Comparison of ENCODE assay signal across 16 cellular contexts in genomic region chr14:49310298-49310697, GRCh38.
DNase-seq lines count a peak whose midpoint lies in the region; ATAC-seq, FAIRE-seq and TF ChIP-seq lines count a peak whose summit lies in the region.
"Had no signal": no experiment of that assay in that cellular context is flagged by ENCODE, and none has a peak within 500 bp of the region (broad histone marks: within the 10 kb centered on the region; RNA-seq: fewer than 3 reads in every experiment).

No MANE protein-coding gene starts in this region.

- no peak overlapping the region for H3K27ac Mint-ChIP-seq in GM23338
- H3K27ac Mint-ChIP-seq: B cell; CD8-positive, alpha-beta T cell had no signal

- peaks cover 7% of the 10 kb centered on the region for H3K4me1 Mint-ChIP-seq in GM23338

- CTCF ChIA-PET in GM12878 (lab: Yijun Ruan, JAX) = no interaction called here

- H3K36me3 ChIP-seq in GM23338 (ENCODE audit: insufficient read depth) = no peaks in the 10 kb centered on the region
- H3K36me3 ChIP-seq in HAP-1 (replicated peaks) = no peaks in the 10 kb centered on the region
- H3K36me3 ChIP-seq in GM12878 (ENCODE audit: control insufficient read depth in 2 of 2, insufficient read depth in 2 of 2, low read length in 1 of 2) = no peaks in the 10 kb centered on the region
- H3K36me3 ChIP-seq in iPS DF 6.9 (ENCODE audit: control insufficient read depth, insufficient read depth, low read length) = no peaks in the 10 kb centered on the region
- H3K36me3 ChIP-seq in small intestine (ENCODE audit: control insufficient read depth in 2 of 2, insufficient read depth in 2 of 2, low read length in 2 of 2) = no peaks in the 10 kb centered on the region
- H3K36me3 ChIP-seq: BLaER1 treated with 17β-estradiol and CSF1 and Interleukin-3, amounts not matched to agents 10 nM and 100 nM had no signal

- H3K9me3 Mint-ChIP-seq in GM23338 = no peaks in the 10 kb centered on the region
- H3K9me3 Mint-ChIP-seq: CD8-positive, alpha-beta T cell had no signal

- H2AFZ ChIP-seq in GM23338 (no peak overlapping the region), GM12878 (ENCODE audit: control insufficient read depth, low read depth, low read length) (no peak overlapping the region)

- FAIRE-seq in GM12878 (lab: Jason Lieb, UNC) (no peak), small intestine (lab: Jason Lieb, UNC) (no peak)
- FAIRE-seq: GM12892, GM18507 had no signal

- H3K4me3 ChIP-seq in GM23338 (no peak overlapping the region), HAP-1 (no peak overlapping the region), GM12878 (no peak overlapping the region), iPS DF 6.9 (ENCODE audit: low read length) (no peak overlapping the region), small intestine (ENCODE audit: low read depth in 1 of 2, low read length in 2 of 2) (no peak overlapping the region)
- H3K4me3 ChIP-seq: BLaER1 treated with 17β-estradiol and CSF1 and Interleukin-3, amounts not matched to agents 10 nM and 100 nM had no signal

- in situ Hi-C loops in HAP-1 (cut with MboI; ENCODE audit: low sequenced_read_pairs) = no loop called here
- in situ Hi-C loops in GM12878 (cut with MboI) = no loop called here

- TF ChIP-seq RAD21 in GM12878 (IDR thresholded peaks at IDR 0.05; ENCODE audit: insufficient read depth, low read depth, low read length) = no peak

- RAD21 ChIA-PET in GM12878 (lab: Charles Lee; ENCODE audit: unreplicated experiment) = no interaction called here

- H3K4me2 ChIP-seq in GM23338 (no peak overlapping the region), GM12878 (ENCODE audit: control insufficient read depth, insufficient read depth) (no peak overlapping the region)
- H3K4me2 ChIP-seq: BLaER1 treated with 17β-estradiol and CSF1 and Interleukin-3, amounts not matched to agents 10 nM and 100 nM had no signal

- no peak overlapping the region for H3K27ac ChIP-seq in GM23338 (ENCODE audit: low read depth)
- H3K27ac ChIP-seq in GM12878 (ENCODE audit: control insufficient read depth, insufficient read depth) = no peak overlapping the region
- H3K27ac ChIP-seq in iPS DF 6.9 (ENCODE audit: low read length) = no peak overlapping the region
- no peak overlapping the region for H3K27ac ChIP-seq in small intestine (ENCODE audit: low read depth in 1 of 2, low read length in 1 of 2)
- H3K27ac ChIP-seq: BLaER1 treated with 17β-estradiol and CSF1 and Interleukin-3, amounts not matched to agents 10 nM and 100 nM had no signal

- ATAC-seq in GM23338 = peak; percentile 84
- no peak for ATAC-seq in GM12878
- ATAC-seq: CD8-positive, alpha-beta T cell had no signal

- no peak overlapping the region for H3K4me3 Mint-ChIP-seq in GM23338
- H3K4me3 Mint-ChIP-seq: B cell; CD8-positive, alpha-beta T cell had no signal

- DNase-seq in GM23338 (ENCODE audit: low spot score) (peak; percentile 61), HAP-1 (ENCODE audit: low spot score in 2 of 2) (peak; percentile 68), GM12878 (ENCODE audit: low read depth, low spot score) (no peak), iPS DF 6.9 (ENCODE audit: low read depth, low spot score) (peak; percentile 7), T1000 (lab: John Stamatoyannopoulos, UW) (no peak), NCI-H146 treated with DMSO at 0.1 percent for 48 hours (lab: John Stamatoyannopoulos, UW; ENCODE audit: unreplicated experiment) (no peak), small intestine (no peak)
- DNase-seq in activated CD8-positive, alpha-beta memory T cell treated with anti-CD3 and anti-CD28 coated beads for 24 hours = no peak
- DNase-seq: Calu3; CD8-positive, alpha-beta T cell; DMS79 treated with DMSO at 0.1 percent for 48 hours; KG1 had no signal

- H3K27me3 Mint-ChIP-seq in GM23338 (ENCODE audit: insufficient read depth, low read depth, poor library complexity) = no peaks in the 10 kb centered on the region

- no peaks in the 10 kb centered on the region for H3F3A ChIP-seq in GM23338 (replicated peaks; ENCODE audit: low read depth)

- H3K4me1 ChIP-seq in GM23338 (ENCODE audit: insufficient read depth) (no peaks in the 10 kb centered on the region), HAP-1 (no peaks in the 10 kb centered on the region), GM12878 (ENCODE audit: control insufficient read depth, insufficient read depth, low read length) (no peaks in the 10 kb centered on the region), iPS DF 6.9 (ENCODE audit: control insufficient read depth, insufficient read depth, low read length) (no peaks in the 10 kb centered on the region), small intestine (ENCODE audit: control insufficient read depth in 2 of 2, insufficient read depth in 1 of 2, low read depth in 1 of 2, low read length in 1 of 2) (no peaks in the 10 kb centered on the region)

- H3K9me3 ChIP-seq in HAP-1 (no peaks in the 10 kb centered on the region), GM12878 (replicated peaks; ENCODE audit: control insufficient read depth, insufficient read depth, low read length) (no peaks in the 10 kb centered on the region), iPS DF 6.9 (ENCODE audit: control insufficient read depth, insufficient read depth, low read length) (no peaks in the 10 kb centered on the region), small intestine (ENCODE audit: control insufficient read depth, low read depth) (no peaks in the 10 kb centered on the region)
- H3K9me3 ChIP-seq: BLaER1 treated with 17β-estradiol and CSF1 and Interleukin-3, amounts not matched to agents 10 nM and 100 nM had no signal

- no peaks in the 10 kb centered on the region for H3K9me2 ChIP-seq in GM23338 (ENCODE audit: insufficient read depth)

- POLR2A ChIA-PET in GM12878 (lab: Charles Lee) = no interaction called here

- intact Hi-C loops in GM12878 (cut with micrococcal nuclease; ENCODE audit: unreplicated experiment) = no loop called here

- no peak for TF ChIP-seq POLR2A in GM12878 (IDR thresholded peaks at IDR 0.05; ENCODE audit: low read depth, low read length)

- no peaks in the 10 kb centered on the region for H3K27me3 ChIP-seq in GM23338 (ENCODE audit: insufficient read depth)
- H3K27me3 ChIP-seq in HAP-1 (ENCODE audit: low read depth) = peaks cover 2% of the 10 kb centered on the region; the same call in 1 of the 2 replicates
- H3K27me3 ChIP-seq in GM12878 (replicated peaks in 1 of 2; ENCODE audit: control insufficient read depth in 2 of 2, insufficient read depth in 2 of 2, low read length in 1 of 2) = no peaks in the 10 kb centered on the region; a peak in 1 of 4 replicates
- H3K27me3 ChIP-seq in iPS DF 6.9 (ENCODE audit: control insufficient read depth, insufficient read depth, low read length) = no peaks in the 10 kb centered on the region
- H3K27me3 ChIP-seq in small intestine (ENCODE audit: control insufficient read depth in 2 of 2, insufficient read depth in 2 of 2, low read length in 2 of 2) = no peaks in the 10 kb centered on the region
- H3K27me3 ChIP-seq: BLaER1 treated with 17β-estradiol and CSF1 and Interleukin-3, amounts not matched to agents 10 nM and 100 nM had no signal

- TF ChIP-seq CTCF in GM23338 (conservative IDR thresholded peaks at IDR 0.05; ENCODE audit: low read depth in 2 of 2) (no peak), GM12878 (IDR thresholded peaks at IDR 0.05 in 2 of 3, conservative IDR thresholded peaks at IDR 0.05 in 1 of 3; ENCODE audit: control insufficient read depth in 2 of 3, extremely low read depth in 1 of 3, insufficient read depth in 1 of 3, low read depth in 3 of 3, low read length in 3 of 3) (no peak)

- no peak overlapping the region for H3K9ac ChIP-seq in GM12878 (ENCODE audit: control insufficient read depth, insufficient read depth, low read length)
- H3K9ac ChIP-seq: BLaER1 treated with 17β-estradiol and CSF1 and Interleukin-3, amounts not matched to agents 10 nM and 100 nM had no signal

- no peaks in the 10 kb centered on the region for H3K36me3 Mint-ChIP-seq in GM23338 (ENCODE audit: low read depth)
- H3K36me3 Mint-ChIP-seq: CD8-positive, alpha-beta T cell had no signal

- SMC1A ChIA-PET in GM12878 (lab: Charles Lee; ENCODE audit: uncharacterized antibody, unreplicated experiment) = no interaction called here

- no TSS peak for BruUV-seq in GM12878 (replicated peaks; lab: Mats Ljungman, UMichigan)

- H4K20me1 ChIP-seq in GM23338 (replicated peaks; ENCODE audit: insufficient read depth) (no peaks in the 10 kb centered on the region), GM12878 (ENCODE audit: control insufficient read depth, insufficient read depth) (no peaks in the 10 kb centered on the region)
- H4K20me1 ChIP-seq: BLaER1 treated with 17β-estradiol and CSF1 and Interleukin-3, amounts not matched to agents 10 nM and 100 nM had no signal

- no peaks in the 10 kb centered on the region for H3K79me2 ChIP-seq in GM23338 (replicated peaks; ENCODE audit: insufficient read depth)
- no peaks in the 10 kb centered on the region for H3K79me2 ChIP-seq in GM12878 (ENCODE audit: control insufficient read depth, insufficient read depth, low read length)

- TF ChIP-seq EP300 in GM12878 (IDR thresholded peaks at IDR 0.05; ENCODE audit: borderline replicate concordance in 1 of 2, control insufficient read depth in 1 of 2, low read depth in 2 of 2, low read length in 2 of 2) = no peak

TF ChIP-seq in GM23338, 12 proteins besides CTCF, POLR2A, EP300 and RAD21 (continues in another document):
- TF ChIP-seq ZNF114 (CRISPR knock-in tag; IDR thresholded peaks at IDR 0.05) (no peak), EZH2 (IDR thresholded peaks at IDR 0.05; ENCODE audit: low read depth, unreplicated experiment) (no peak), CREB1 (CRISPR knock-in tag; IDR thresholded peaks at IDR 0.05; ENCODE audit: low read depth) (no peak), ETS1 (IDR thresholded peaks at IDR 0.05) (no peak)

TF ChIP-seq in GM12878, 131 proteins besides CTCF, POLR2A, EP300 and RAD21:
- TF ChIP-seq, protein P1, sequence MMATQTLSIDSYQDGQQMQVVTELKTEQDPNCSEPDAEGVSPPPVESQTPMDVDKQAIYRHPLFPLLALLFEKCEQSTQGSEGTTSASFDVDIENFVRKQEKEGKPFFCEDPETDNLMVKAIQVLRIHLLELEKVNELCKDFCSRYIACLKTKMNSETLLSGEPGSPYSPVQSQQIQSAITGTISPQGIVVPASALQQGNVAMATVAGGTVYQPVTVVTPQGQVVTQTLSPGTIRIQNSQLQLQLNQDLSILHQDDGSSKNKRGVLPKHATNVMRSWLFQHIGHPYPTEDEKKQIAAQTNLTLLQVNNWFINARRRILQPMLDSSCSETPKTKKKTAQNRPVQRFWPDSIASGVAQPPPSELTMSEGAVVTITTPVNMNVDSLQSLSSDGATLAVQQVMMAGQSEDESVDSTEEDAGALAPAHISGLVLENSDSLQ (IDR thresholded peaks at IDR 0.05) = 0 out of 2 replicates have a peak, but pooled peaks have one; percentile 13
- no peak for TF ChIP-seq KDM1A (IDR thresholded peaks at IDR 0.05; ENCODE audit: borderline replicate concordance)

Comparison
In these comparisons a context has a peak if more than half of its experiments do, and no peak if none do; other contexts are left out.
1. DNase-seq: peak in GM23338 (single experiment), HAP-1 (2 of 2) and iPS DF 6.9 (single experiment); none in GM12878 (single experiment), activated CD8-positive, alpha-beta memory T cell treated with anti-CD3 and anti-CD28 coated beads for 24 hours (single experiment), T1000 (single experiment), NCI-H146 treated with DMSO at 0.1 percent for 48 hours (single experiment) and small intestine (single experiment).